In genomic region chr3:148750296-148750695, GRCh38 we compare ENCODE assay signal across 29 cellular contexts. TPM values are rescaled to one million over a fixed set of nuclear protein-coding genes. Genes with fewer than 3 reads are reported as not detected.
"Had no signal": no experiment of that assay in that cellular context is flagged by ENCODE, and none has a peak within 500 bp of the region (broad histone marks: within the 10 kb centered on the region; RNA-seq: fewer than 3 reads in every experiment).

No MANE protein-coding gene starts in this region.

- H3K27ac ChIP-seq: left ventricle myocardium inferior, ovary, right atrium auricular region, right lobe of liver, stomach, testis, thyroid gland, transverse colon, upper lobe of left lung, vagina had no signal

- H3K27me3 Mint-ChIP-seq: memory B cell; progenitor cell of endocrine pancreas; stimulated activated naive B cell treated with anti-CD40 and anti-IgM and Interleukin-4, amounts not matched to agents 10 μg/mL and 1 μg/mL and 100 μg/mL, for 72 hours had no signal

- H3K27me3 ChIP-seq: ovary, right atrium auricular region, right lobe of liver, testis, thyroid gland, transverse colon, upper lobe of left lung, vagina had no signal

- H3K27ac Mint-ChIP-seq: memory B cell; naive thymus-derived CD4-positive, alpha-beta T cell; natural killer cell treated with Interleukin-12 subunit alpha and Interleukin-12 subunit beta and Interleukin-15 and Interleukin-18, amount 100 ng/mL, for 72 hours; progenitor cell of endocrine pancreas; stimulated activated naive B cell treated with anti-CD40 and anti-IgM and Interleukin-4, amounts not matched to agents 10 μg/mL and 1 μg/mL and 100 μg/mL, for 72 hours had no signal

- H3K9me3 Mint-ChIP-seq: natural killer cell treated with Interleukin-12 subunit alpha and Interleukin-12 subunit beta and Interleukin-15 and Interleukin-18, amount 100 ng/mL, for 72 hours; stimulated activated naive B cell treated with anti-CD40 and anti-IgM and Interleukin-4, amounts not matched to agents 10 μg/mL and 1 μg/mL and 100 μg/mL, for 72 hours had no signal

- H3K4me1 ChIP-seq: left ventricle myocardium inferior, right atrium auricular region, right lobe of liver, stomach, testis, thyroid gland, transverse colon, upper lobe of left lung, vagina had no signal

- FAIRE-seq: keratinocyte had no signal

- ATAC-seq: left colon; mucosa of descending colon; naive thymus-derived CD4-positive, alpha-beta T cell; natural killer cell treated with Interleukin-12 subunit alpha and Interleukin-12 subunit beta and Interleukin-15 and Interleukin-18, amount 100 ng/mL, for 72 hours; right lobe of liver; stimulated activated naive B cell treated with anti-CD40 and anti-IgM and Interleukin-4, amounts not matched to agents 10 μg/mL and 1 μg/mL and 100 μg/mL, for 72 hours; stimulated activated naive CD8-positive, alpha-beta T cell treated with anti-CD3 and anti-CD28 coated beads, Interleukin-15, Interleukin-2, amounts not matched to agents 100 U/mL and 50 U/mL, for 24 hours had no signal

- H3K4me1 Mint-ChIP-seq: memory B cell; naive thymus-derived CD4-positive, alpha-beta T cell; stimulated activated naive B cell treated with anti-CD40 and anti-IgM and Interleukin-4, amounts not matched to agents 10 μg/mL and 1 μg/mL and 100 μg/mL, for 72 hours had no signal

- H3K36me3 Mint-ChIP-seq: memory B cell; naive thymus-derived CD4-positive, alpha-beta T cell; natural killer cell treated with Interleukin-12 subunit alpha and Interleukin-12 subunit beta and Interleukin-15 and Interleukin-18, amount 100 ng/mL, for 72 hours; stimulated activated naive B cell treated with anti-CD40 and anti-IgM and Interleukin-4, amounts not matched to agents 10 μg/mL and 1 μg/mL and 100 μg/mL, for 72 hours had no signal

- DNase-seq: hippocampal formation; kidney glomerular epithelial cell; left colon; left ventricle myocardium inferior; midbrain; mucosa of descending colon; naive thymus-derived CD4-positive, alpha-beta T cell; ovary; right lobe of liver; stimulated activated CD4-positive, alpha-beta T cell treated with anti-CD3 and anti-CD28 coated beads, Interleukin-12 subunit alpha, Interleukin-12 subunit beta, amount 100 ng/mL, for 4 hours; stimulated activated CD4-positive, alpha-beta T cell treated with anti-CD3 and anti-CD28 coated beads, Interleukin-15, amount 100 ng/mL, for 24 hours; stimulated activated CD4-positive, alpha-beta T cell treated with anti-CD3 and anti-CD28 coated beads, Interleukin-2, amount 100 ng/mL, for 24 hours; stimulated activated CD4-positive, alpha-beta T cell treated with anti-CD3 and anti-CD28 coated beads, Interleukin-4, amount 100 ng/mL, for 1 hour; stimulated activated naive B cell treated with anti-CD40 and anti-IgM and Interleukin-4, amounts not matched to agents 10 μg/mL and 1 μg/mL and 100 μg/mL, for 72 hours; stimulated activated naive CD8-positive, alpha-beta T cell treated with anti-CD3 and anti-CD28 coated beads, Interleukin-15, Interleukin-2, amounts not matched to agents 100 U/mL and 50 U/mL, for 24 hours; stomach; testis; thyroid gland; transverse colon; upper lobe of left lung had no signal

- H3K4me3 Mint-ChIP-seq: memory B cell; naive thymus-derived CD4-positive, alpha-beta T cell; natural killer cell treated with Interleukin-12 subunit alpha and Interleukin-12 subunit beta and Interleukin-15 and Interleukin-18, amount 100 ng/mL, for 72 hours; stimulated activated naive B cell treated with anti-CD40 and anti-IgM and Interleukin-4, amounts not matched to agents 10 μg/mL and 1 μg/mL and 100 μg/mL, for 72 hours had no signal

- H3K4me3 ChIP-seq: left ventricle myocardium inferior, mucosa of descending colon, ovary, right atrium auricular region, right lobe of liver, stomach, testis, thyroid gland, transverse colon, upper lobe of left lung, vagina had no signal

- H3K9me3 ChIP-seq: left ventricle myocardium inferior, mucosa of descending colon, ovary, right atrium auricular region, right lobe of liver, stomach, testis, thyroid gland, transverse colon, upper lobe of left lung, vagina had no signal

- H3K36me3 ChIP-seq: left ventricle myocardium inferior, ovary, right atrium auricular region, right lobe of liver, stomach, thyroid gland, transverse colon, upper lobe of left lung, vagina had no signal

RNA-seq across cellular contexts. Expression of gene AGTR1, which starts 52.6 kb away (rescaled TPM):
- total RNA-seq: lung microvascular endothelial cell; naive thymus-derived CD4-positive, alpha-beta T cell; natural killer cell treated with Interleukin-12 subunit alpha and Interleukin-12 subunit beta and Interleukin-15 and Interleukin-18, amount 100 ng/mL, for 72 hours; pulmonary artery endothelial cell; renal cortical epithelial cell had no signal
